20 cellular contexts compared by ENCODE assay signal in genomic region chr19:10246511-10246910, GRCh38. TPM values are rescaled to one million over a fixed set of nuclear protein-coding genes. Genes with fewer than 3 reads are reported as not detected.
A peak's percentile ranks its signal among the peaks of the same experiment; 100 is the strongest.
DNase-seq lines count a peak whose midpoint lies in the region; ATAC-seq and TF ChIP-seq lines count a peak whose summit lies in the region.
"Had no signal": no experiment of that assay in that cellular context is flagged by ENCODE, and none has a peak within 500 bp of the region (broad histone marks: within the 10 kb centered on the region; RNA-seq: fewer than 3 reads in every experiment).

No MANE protein-coding gene starts in this region.

- no peaks in the 10 kb centered on the region for H3K9me2 ChIP-seq in DOHH2 (replicated peaks; ENCODE audit: control insufficient read depth, low read length)
- no peaks in the 10 kb centered on the region for H3K9me2 ChIP-seq in OCI-LY1 (ENCODE audit: low read depth, low read length)
- H3K9me2 ChIP-seq in SU-DHL-6 (replicated peaks; ENCODE audit: insufficient read depth, low read length): no peaks in the 10 kb centered on the region

- H3K27ac Mint-ChIP-seq in dendritic cell treated with granulocyte-macrophage colony-stimulating factor and Interleukin-4, amounts not matched to agents 40 ng/mL and 50 ng/mL, for 4 days: peak overlapping the region; percentile 28
- H3K27ac Mint-ChIP-seq: CD8-positive, alpha-beta T cell had no signal

- H2AFZ ChIP-seq in OCI-LY1 (ENCODE audit: low read length): no peak overlapping the region
- no peak overlapping the region for H2AFZ ChIP-seq in SU-DHL-6 (ENCODE audit: low read depth, low read length, severe bottlenecking)
- H2AFZ ChIP-seq: GM23248 had no signal

- H3K9me3 ChIP-seq in DOHH2 (ENCODE audit: control insufficient read depth, insufficient read depth, low read length) (peaks cover 7% of the 10 kb centered on the region; the same call in 1 of the 2 replicates), OCI-LY1 (ENCODE audit: low read length) (no peaks in the 10 kb centered on the region), SU-DHL-6 (ENCODE audit: insufficient read depth, low read length) (no peaks in the 10 kb centered on the region), stomach (no peaks in the 10 kb centered on the region)
- H3K9me3 ChIP-seq: Caco-2 had no signal

- TF ChIP-seq CTCF in DOHH2 (IDR thresholded peaks at IDR 0.05; ENCODE audit: low read depth, low read length, poor library complexity, severe bottlenecking) (no peak), OCI-LY1 (IDR thresholded peaks at IDR 0.05; ENCODE audit: low read length) (no peak), SU-DHL-6 (IDR thresholded peaks at IDR 0.05; ENCODE audit: insufficient read depth, low read length, poor library complexity, severe bottlenecking) (no peak), stomach (IDR thresholded peaks at IDR 0.05) (no peak)

- peaks cover 99% of the 10 kb centered on the region for H3K4me1 ChIP-seq in DOHH2 (ENCODE audit: control insufficient read depth, low read length)
- peaks cover 77% of the 10 kb centered on the region for H3K4me1 ChIP-seq in OCI-LY1 (ENCODE audit: insufficient read depth, low read length, severe bottlenecking)
- H3K4me1 ChIP-seq in stomach: peaks cover 0 to 18% (median 15%) of the 10 kb centered on the region in 4 donors

- peak overlapping the region; percentile 53 for H3K4me3 ChIP-seq in DOHH2 (ENCODE audit: low read length)
- H3K4me3 ChIP-seq in OCI-LY1 (ENCODE audit: low read depth, low read length, poor library complexity, severe bottlenecking): no peak overlapping the region
- no peak overlapping the region for H3K4me3 ChIP-seq in SU-DHL-6 (ENCODE audit: insufficient read depth, low read length, poor library complexity, severe bottlenecking)
- H3K4me3 ChIP-seq in stomach: no peak overlapping the region
- H3K4me3 ChIP-seq: GM23248 had no signal

- H3K27me3 ChIP-seq in DOHH2 (ENCODE audit: control insufficient read depth, low read length) (no peaks in the 10 kb centered on the region), OCI-LY1 (ENCODE audit: insufficient read depth, low read length) (no peaks in the 10 kb centered on the region), SU-DHL-6 (ENCODE audit: low read length) (no peaks in the 10 kb centered on the region), stomach (no peaks in the 10 kb centered on the region)

- TF ChIP-seq EP300 in stomach (IDR thresholded peaks at IDR 0.05): no peak

- H3K9ac ChIP-seq in OCI-LY1 (ENCODE audit: low read length): peak overlapping the region; percentile 27; the same call in 1 of the 2 replicates
- peak overlapping the region; percentile 58 for H3K9ac ChIP-seq in SU-DHL-6 (ENCODE audit: low read length)
- H3K9ac ChIP-seq: GM23248 had no signal

- H3K79me2 ChIP-seq in DOHH2 (ENCODE audit: control insufficient read depth, low read length): peaks cover 25% of the 10 kb centered on the region
- no peaks in the 10 kb centered on the region for H3K79me2 ChIP-seq in OCI-LY1 (ENCODE audit: insufficient read depth, low read length)
- no peaks in the 10 kb centered on the region for H3K79me2 ChIP-seq in SU-DHL-6 (ENCODE audit: insufficient read depth, low read length)

- H3K4me2 ChIP-seq in DOHH2 (ENCODE audit: low read length): peak overlapping the region; percentile 79
- no peak overlapping the region for H3K4me2 ChIP-seq in OCI-LY1 (ENCODE audit: low read length)
- H3K4me2 ChIP-seq in SU-DHL-6 (ENCODE audit: low read depth, low read length, poor library complexity, severe bottlenecking): peak overlapping the region; percentile 41

- H3K27me3 Mint-ChIP-seq in dendritic cell treated with granulocyte-macrophage colony-stimulating factor and Interleukin-4, amounts not matched to agents 40 ng/mL and 50 ng/mL, for 4 days: no peaks in the 10 kb centered on the region
- H3K27me3 Mint-ChIP-seq: CD4-positive, CD25-positive, alpha-beta regulatory T cell had no signal

- WGBS in stomach, 5 donors: 76 to 86% (median 81%) methylated on average over 6 of the region's 6 CpGs

- H3K27ac ChIP-seq in DOHH2 (ENCODE audit: low read depth, low read length) (peak overlapping the region; percentile 100), OCI-LY1 (ENCODE audit: low read depth, low read length, poor library complexity, severe bottlenecking) (peak overlapping the region; percentile 98), SU-DHL-6 (ENCODE audit: low read depth, low read length) (peak overlapping the region; percentile 100), stomach (no peak overlapping the region)
- H3K27ac ChIP-seq: C4-2B, GM23248 had no signal

- H3F3A ChIP-seq in DOHH2 (ENCODE audit: control insufficient read depth, insufficient read depth) (peaks cover 59% of the 10 kb centered on the region), OCI-LY1 (ENCODE audit: insufficient read depth, low read length) (peaks cover 9% of the 10 kb centered on the region; the same call in 1 of the 2 replicates), SU-DHL-6 (ENCODE audit: insufficient read depth) (peaks cover 73% of the 10 kb centered on the region)

- DNase-seq in stomach (no peak), NCI-H2196 treated with DMSO at 0.1 percent for 48 hours (lab: John Stamatoyannopoulos, UW; ENCODE audit: unreplicated experiment) (no peak), 8988T (no peak)
- DNase-seq: Caco-2; CD4-positive, CD25-positive, alpha-beta regulatory T cell; CD8-positive, alpha-beta T cell; DMS153; DND-41; EL; GDM1; GM23248; H7; HCEC 1CT had no signal

- H3K36me3 ChIP-seq in DOHH2 (ENCODE audit: control insufficient read depth, low read length) (peaks cover 24% of the 10 kb centered on the region), OCI-LY1 (ENCODE audit: insufficient read depth, low read length) (no peaks in the 10 kb centered on the region), SU-DHL-6 (ENCODE audit: low read length) (no peaks in the 10 kb centered on the region), stomach (no peaks in the 10 kb centered on the region)

- H3K4me1 Mint-ChIP-seq in dendritic cell treated with granulocyte-macrophage colony-stimulating factor and Interleukin-4, amounts not matched to agents 40 ng/mL and 50 ng/mL, for 4 days (ENCODE audit: low read depth): peaks cover 15% of the 10 kb centered on the region

- no peak overlapping the region for H3K4me3 Mint-ChIP-seq in dendritic cell treated with granulocyte-macrophage colony-stimulating factor and Interleukin-4, amounts not matched to agents 40 ng/mL and 50 ng/mL, for 4 days
- H3K4me3 Mint-ChIP-seq: CD4-positive, CD25-positive, alpha-beta regulatory T cell; CD8-positive, alpha-beta T cell had no signal

- peaks cover under 1% of the 10 kb centered on the region for H3K36me3 Mint-ChIP-seq in dendritic cell treated with granulocyte-macrophage colony-stimulating factor and Interleukin-4, amounts not matched to agents 40 ng/mL and 50 ng/mL, for 4 days (ENCODE audit: low read depth)
- H3K36me3 Mint-ChIP-seq: CD8-positive, alpha-beta T cell had no signal

- TF ChIP-seq POLR2A in stomach (IDR thresholded peaks at IDR 0.05): no peak

- no peak for ATAC-seq in GM18861 (IDR thresholded peaks at IDR 0.05; ENCODE audit: unreplicated experiment)
- ATAC-seq: CD8-positive, alpha-beta T cell had no signal

- intact Hi-C loops in dendritic cell treated with granulocyte-macrophage colony-stimulating factor and Interleukin-4, amounts not matched to agents 40 ng/mL and 50 ng/mL, for 4 days (cut with micrococcal nuclease): no loop called here
- intact Hi-C loops in stomach (cut with DNase I; ENCODE audit: low total_unique reads): no loop called here

- H3K9me3 Mint-ChIP-seq in dendritic cell treated with granulocyte-macrophage colony-stimulating factor and Interleukin-4, amounts not matched to agents 40 ng/mL and 50 ng/mL, for 4 days: no peaks in the 10 kb centered on the region
- H3K9me3 Mint-ChIP-seq: CD4-positive, CD25-positive, alpha-beta regulatory T cell; CD8-positive, alpha-beta T cell had no signal

- H4K20me1 ChIP-seq in DOHH2 (ENCODE audit: control insufficient read depth, insufficient read depth, low read depth, low read length) (no peaks in the 10 kb centered on the region), OCI-LY1 (ENCODE audit: insufficient read depth, low read length) (no peaks in the 10 kb centered on the region), SU-DHL-6 (ENCODE audit: low read depth, low read length) (no peaks in the 10 kb centered on the region)

RNA-seq across cellular contexts. Expression of gene MRPL4, which starts 5.5 kb away (rescaled TPM):
- 100 to 1,000 TPM in 1 of 5 donors, 10 to 100 TPM in 4; 16.1 to 314 (median 58.4) TPM for total RNA-seq in stomach
- polyA plus RNA-seq in stomach: 10 to 100 TPM; 48.7 to 53.1 (median 51.8) TPM

RNA-seq across cellular contexts. Expression of gene S1PR2, which starts 15.4 kb away (rescaled TPM):
- total RNA-seq in stomach: 10 to 100 TPM in 1 of 5 donors, 1 to 10 TPM in 1, under 1 TPM in 2, not detected in 1; 0.29 to 11.7 (median 5.1) TPM
- polyA plus RNA-seq in stomach: 1 to 10 TPM; 2.4 to 2.9 (median 2.7) TPM

RNA-seq across cellular contexts. Expression of gene ICAM1, which starts 24.4 kb away (rescaled TPM):
- 10 to 100 TPM in 2 of 5 donors, 1 to 10 TPM in 3; 2.3 to 15.6 (median 8.7) TPM for total RNA-seq in stomach
- 1 to 10 TPM; 7.9 to 9.5 (median 8.8) TPM for polyA plus RNA-seq in stomach
- total RNA-seq: A172 had no signal

RNA-seq across cellular contexts. Expression of gene ICAM4, which starts 40.2 kb away (rescaled TPM):
- total RNA-seq in stomach: 1 to 10 TPM in 1 of 5 donors, not detected in 4; 1.9 TPM
- polyA plus RNA-seq in stomach: under 1 TPM in 2 of 3 donors, not detected in 1; 0.56 to 0.85 TPM

RNA-seq across cellular contexts. Expression of gene ICAM5, which starts 43.2 kb away (rescaled TPM):
- total RNA-seq in stomach: under 1 TPM in 1 of 5 donors, not detected in 4; 0.45 TPM
- polyA plus RNA-seq in stomach: under 1 TPM in 2 of 3 donors, not detected in 1; 0.12 to 0.50 TPM
- total RNA-seq: CD8-positive, alpha-beta T cell had no signal
- polyA plus RNA-seq: CD4-positive, CD25-positive, alpha-beta regulatory T cell had no signal

Comparison
In these comparisons a context has a peak if more than half of its experiments do, and no peak if none do; other contexts are left out.
1. H3K27ac ChIP-seq: peak in DOHH2 (single experiment), OCI-LY1 (single experiment) and SU-DHL-6 (single experiment); none in stomach (0 of 5).